ENCODE assay signal across 8 cellular contexts in the genomic region with DNA sequence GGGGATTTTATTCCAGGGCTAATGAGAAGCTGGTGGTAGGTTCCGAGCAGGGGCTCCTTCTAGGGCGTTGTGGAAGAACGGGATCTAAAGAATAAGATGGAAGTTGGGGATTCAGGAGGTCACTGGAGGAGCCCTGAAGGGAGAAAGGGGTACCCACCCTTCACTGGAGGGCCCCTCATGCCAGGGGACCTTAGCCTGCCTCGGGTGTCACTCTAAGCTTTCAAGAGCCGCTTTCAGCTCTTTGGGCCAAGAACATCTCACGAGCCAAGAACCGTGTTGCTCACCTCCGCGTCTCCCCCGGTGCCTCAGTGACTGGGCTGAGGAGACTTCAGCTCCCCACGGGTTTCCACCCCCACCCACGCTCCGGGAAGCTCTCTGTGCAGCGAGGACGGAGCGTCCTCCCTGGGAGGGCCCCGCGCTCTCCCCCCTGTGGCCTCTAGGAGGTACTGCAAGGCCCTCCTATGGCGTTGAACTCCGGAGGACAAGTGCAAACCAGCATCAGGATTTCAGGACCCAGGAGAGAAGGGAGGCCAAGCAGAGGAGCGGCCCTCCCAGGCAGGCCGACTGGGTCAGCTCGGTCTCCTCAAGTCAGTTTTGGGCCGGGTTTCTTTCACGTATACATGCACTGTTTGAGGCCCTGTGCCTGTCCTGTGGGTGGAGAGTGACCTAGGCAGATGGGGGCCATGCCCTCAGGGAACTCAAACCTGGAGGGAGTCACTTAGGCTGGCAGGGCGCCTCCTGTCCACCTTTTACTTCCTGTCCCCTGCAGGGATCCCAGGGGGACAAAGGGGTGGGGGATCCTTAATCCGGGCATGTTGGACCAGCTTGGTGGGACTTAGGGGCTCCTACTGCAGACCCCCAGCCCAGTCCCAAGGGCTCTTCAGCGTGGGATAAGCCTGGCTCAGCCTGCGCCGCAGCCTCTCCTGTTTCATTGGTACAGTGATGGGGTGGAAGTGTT. TPM values are rescaled to one million over a fixed set of nuclear protein-coding genes. Genes with fewer than 3 reads are reported as not detected.
DNase-seq lines count a peak whose midpoint lies in the region; ATAC-seq and TF ChIP-seq lines count a peak whose summit lies in the region.

No MANE protein-coding gene starts in this region.

- intact Hi-C loops in left ventricle myocardium superior (cut with micrococcal nuclease) = loop anchor here (10.0 kb wide), 1 partner anchor 141 kb away; a partner anchor contains a TSS
- intact Hi-C loops in gastrocnemius medialis (cut with DNase I; ENCODE audit: low total_unique reads) = loop anchor here (1.0 to 10.0 kb wide), 2 partner anchors 141 to 226 kb away; a partner anchor contains a TSS

- peak overlapping the region in 1 of 4 donors; percentile 7 for H3K4me3 ChIP-seq in gastrocnemius medialis

- H3K27ac ChIP-seq in gastrocnemius medialis = no peak overlapping the region

- in situ Hi-C loops in gastrocnemius medialis (cut with MboI; ENCODE audit: low sequenced_read_pairs in 4 of 4) = loop anchor here in 1 of 4 donors (10.0 kb wide), 1 partner anchor 151 kb away; a partner anchor contains a TSS

- ATAC-seq in left ventricle myocardium superior = peak; percentile 93
- peak; percentile 73 to 82 for ATAC-seq in gastrocnemius medialis
- ATAC-seq in HG03097 (IDR thresholded peaks at IDR 0.05; ENCODE audit: low FRiP score, unreplicated experiment) = no peak
- no peak for ATAC-seq in HG03442 (IDR thresholded peaks at IDR 0.05; ENCODE audit: unreplicated experiment)

- H3K9me3 ChIP-seq in gastrocnemius medialis = no peaks in the 10 kb centered on the region

- peak; percentile 34 for DNase-seq in GDM1 (lab: John Stamatoyannopoulos, UW)
- DNase-seq in KG1 (lab: John Stamatoyannopoulos, UW) = peak; percentile 5
- peak; percentile 28 to 64 (median 60) for DNase-seq in T-helper 2 cell
- peak; percentile 55 for DNase-seq in amniotic epithelial cell (ENCODE audit: low read depth)
- DNase-seq in left ventricle myocardium superior = peak; percentile 79
- peak; percentile 11 to 24 for DNase-seq in gastrocnemius medialis

- peaks cover 0 to 5% (median 0%) of the 10 kb centered on the region in 3 donors for H3K27me3 ChIP-seq in gastrocnemius medialis

- peaks cover 0 to 3% of the 10 kb centered on the region in 2 donors for H3K4me1 ChIP-seq in gastrocnemius medialis

- H3K36me3 ChIP-seq in gastrocnemius medialis = no peaks in the 10 kb centered on the region

- TF ChIP-seq POLR2A in gastrocnemius medialis (IDR thresholded peaks at IDR 0.05) = no peak

- peak; percentile 75 to 95 (median 83) for TF ChIP-seq CTCF in gastrocnemius medialis (IDR thresholded peaks at IDR 0.05 in 4 of 5, conservative IDR thresholded peaks at IDR 0.05 in 1 of 5)

RNA-seq across cellular contexts. Expression of a gene that starts 5.1 kb away (rescaled TPM):
- total RNA-seq in left ventricle myocardium superior = not detected
- total RNA-seq in gastrocnemius medialis = not detected

RNA-seq across cellular contexts. Expression of a gene that starts 18.1 kb away (rescaled TPM):
- total RNA-seq in left ventricle myocardium superior (16.1 TPM), gastrocnemius medialis (under 1 TPM in 1 of 4 donors, not detected in 3; 0.89 TPM)

RNA-seq across cellular contexts. Expression of a gene that starts 32.7 kb away (rescaled TPM):
- total RNA-seq in left ventricle myocardium superior (not detected), gastrocnemius medialis (not detected)

RNA-seq across cellular contexts. Expression of a gene that starts 37.9 kb away (rescaled TPM):
- total RNA-seq in left ventricle myocardium superior = not detected
- not detected for total RNA-seq in gastrocnemius medialis

RNA-seq across cellular contexts. Expression of a gene that starts 47.3 kb away (rescaled TPM):
- total RNA-seq in left ventricle myocardium superior (0.27 TPM), gastrocnemius medialis (not detected)

Comparison
In these comparisons a context has a peak if more than half of its experiments do, and no peak if none do; other contexts are left out.
1. DNase-seq: peak in every context shown above with its lines; median percentile 79 in left ventricle myocardium superior; 60 in T-helper 2 cell; 55 in amniotic epithelial cell; 34 in GDM1; 18 in gastrocnemius medialis; 5 in KG1.
2. ATAC-seq: peak in left ventricle myocardium superior (single experiment) and gastrocnemius medialis (2 of 2); none in HG03097 (single experiment) and HG03442 (single experiment).